Comparison of ENCODE assay signal across 20 cellular contexts in genomic region chr16:13631916-13632315, GRCh38.
"Had no signal": no experiment of that assay in that cellular context is flagged by ENCODE, and none has a peak within 500 bp of the region (broad histone marks: within the 10 kb centered on the region; RNA-seq: fewer than 3 reads in every experiment).

No MANE protein-coding gene starts in this region.

- H3K36me3 ChIP-seq: heart left ventricle, neutrophil, right atrium auricular region, sigmoid colon, stomach, thoracic aorta, transverse colon had no signal

- H3K4me3 ChIP-seq: dorsolateral prefrontal cortex, heart left ventricle, mucosa of descending colon, right atrium auricular region, sigmoid colon, skin epidermis, stomach, thoracic aorta, transverse colon had no signal

- ATAC-seq: esophagus mucosa; heart left ventricle; mucosa of descending colon; naive thymus-derived CD8-positive, alpha-beta T cell; stimulated activated naive B cell treated with anti-CD40 and anti-IgM and Interleukin-4, amounts not matched to agents 10 μg/mL and 1 μg/mL and 100 μg/mL, for 72 hours had no signal

- H3K36me3 Mint-ChIP-seq: naive thymus-derived CD8-positive, alpha-beta T cell; stimulated activated naive B cell treated with anti-CD40 and anti-IgM and Interleukin-4, amounts not matched to agents 10 μg/mL and 1 μg/mL and 100 μg/mL, for 72 hours had no signal

- DNase-seq: cortex of kidney; dorsolateral prefrontal cortex; effector CD8-positive, alpha-beta T cell; heart left ventricle; hypothalamus; mammary epithelial cell; mucosa of descending colon; sigmoid colon; stimulated activated CD4-positive, alpha-beta T cell treated with anti-CD3 and anti-CD28 coated beads, Interleukin-2, amount 100 ng/mL, for 24 hours; stimulated activated CD4-positive, alpha-beta T cell treated with anti-CD3 and anti-CD28 coated beads, Interleukin-4, amount 100 ng/mL, for 4 hours; stimulated activated naive B cell treated with anti-CD40 and anti-IgM and Interleukin-4, amounts not matched to agents 10 μg/mL and 1 μg/mL and 100 μg/mL, for 72 hours; stomach; substantia nigra; transverse colon had no signal

- H3K4me3 Mint-ChIP-seq: naive thymus-derived CD8-positive, alpha-beta T cell; stimulated activated naive B cell treated with anti-CD40 and anti-IgM and Interleukin-4, amounts not matched to agents 10 μg/mL and 1 μg/mL and 100 μg/mL, for 72 hours had no signal

- H3K27ac ChIP-seq: dorsolateral prefrontal cortex, heart left ventricle, neutrophil, right atrium auricular region, sigmoid colon, skin epidermis, stomach, thoracic aorta, transverse colon had no signal

- H3K27me3 Mint-ChIP-seq: stimulated activated naive B cell treated with anti-CD40 and anti-IgM and Interleukin-4, amounts not matched to agents 10 μg/mL and 1 μg/mL and 100 μg/mL, for 72 hours had no signal

- H3K4me1 Mint-ChIP-seq: naive thymus-derived CD8-positive, alpha-beta T cell; stimulated activated naive B cell treated with anti-CD40 and anti-IgM and Interleukin-4, amounts not matched to agents 10 μg/mL and 1 μg/mL and 100 μg/mL, for 72 hours had no signal

- H3K27me3 ChIP-seq: dorsolateral prefrontal cortex, neutrophil, right atrium auricular region, sigmoid colon, stomach, transverse colon had no signal

- H3K27ac Mint-ChIP-seq: naive thymus-derived CD8-positive, alpha-beta T cell; stimulated activated naive B cell treated with anti-CD40 and anti-IgM and Interleukin-4, amounts not matched to agents 10 μg/mL and 1 μg/mL and 100 μg/mL, for 72 hours had no signal

- H3K4me1 ChIP-seq: heart left ventricle, right atrium auricular region, sigmoid colon, stomach, transverse colon had no signal

- H3K9me3 ChIP-seq: neutrophil, right atrium auricular region, sigmoid colon, stomach, thoracic aorta, transverse colon had no signal
